Comparison of ENCODE assay signal across 19 cellular contexts in genomic region chr10:17415046-17415643, GRCh38. TPM values are rescaled to one million over a fixed set of nuclear protein-coding genes. Genes with fewer than 3 reads are reported as not detected.
"Had no signal": no experiment of that assay in that cellular context is flagged by ENCODE, and none has a peak within 500 bp of the region (broad histone marks: within the 10 kb centered on the region; RNA-seq: fewer than 3 reads in every experiment).

No MANE protein-coding gene starts in this region.

- DNase-seq: effector memory CD8-positive, alpha-beta T cell; foreskin keratinocyte; head of caudate nucleus; kidney; left colon; left ventricle myocardium superior; mesenchymal stem cell; naive B cell; ovary; small intestine; stimulated activated CD4-positive, alpha-beta T cell treated with anti-CD3 and anti-CD28 coated beads, Interleukin-12 subunit alpha, Interleukin-12 subunit beta, amount 100 ng/mL, for 4 hours; stimulated activated naive CD4-positive, alpha-beta T cell treated with Interleukin-2 at 50 U/mL for 16 hours had no signal

- H3K4me3 Mint-ChIP-seq: dendritic cell treated with granulocyte-macrophage colony-stimulating factor and Interleukin-4, amounts not matched to agents 40 ng/mL and 50 ng/mL, for 4 days; effector memory CD8-positive, alpha-beta T cell; naive B cell; type B pancreatic cell had no signal

- H3K27me3 Mint-ChIP-seq: dendritic cell treated with granulocyte-macrophage colony-stimulating factor and Interleukin-4, amounts not matched to agents 40 ng/mL and 50 ng/mL, for 4 days had no signal

- ATAC-seq: effector memory CD8-positive, alpha-beta T cell; foreskin keratinocyte; left colon; left ventricle myocardium superior had no signal

- H3K4me1 ChIP-seq: foreskin keratinocyte, right atrium auricular region had no signal

- H2AFZ ChIP-seq: hepatocyte had no signal

- H3K36me3 Mint-ChIP-seq: naive B cell had no signal

- H3K27ac Mint-ChIP-seq: dendritic cell treated with granulocyte-macrophage colony-stimulating factor and Interleukin-4, amounts not matched to agents 40 ng/mL and 50 ng/mL, for 4 days; naive B cell; type B pancreatic cell had no signal

- H3K4me2 ChIP-seq: hepatocyte had no signal

- H3K4me3 ChIP-seq: hepatocyte, lung, ovary, right atrium auricular region had no signal

- H3K9me3 Mint-ChIP-seq: dendritic cell treated with granulocyte-macrophage colony-stimulating factor and Interleukin-4, amounts not matched to agents 40 ng/mL and 50 ng/mL, for 4 days; effector memory CD8-positive, alpha-beta T cell had no signal

- H3K9me3 ChIP-seq: ovary, right atrium auricular region had no signal

- H3K36me3 ChIP-seq: ovary, right atrium auricular region had no signal

- H3K27ac ChIP-seq: foreskin keratinocyte, hepatocyte, ovary, right atrium auricular region had no signal

- H3K79me2 ChIP-seq: hepatocyte had no signal

- H3K27me3 ChIP-seq: hepatocyte, ovary, right atrium auricular region had no signal

- H3K4me1 Mint-ChIP-seq: naive B cell had no signal

- FAIRE-seq: endothelial cell of umbilical vein, kidney, small intestine, urothelium cell line had no signal

RNA-seq across cellular contexts. Expression of gene ST8SIA6, which starts 39.2 kb away (rescaled TPM):
- total RNA-seq: hepatocyte had no signal
- polyA plus RNA-seq: foreskin keratinocyte had no signal
